8 cellular contexts compared by ENCODE assay signal in the genomic region with DNA sequence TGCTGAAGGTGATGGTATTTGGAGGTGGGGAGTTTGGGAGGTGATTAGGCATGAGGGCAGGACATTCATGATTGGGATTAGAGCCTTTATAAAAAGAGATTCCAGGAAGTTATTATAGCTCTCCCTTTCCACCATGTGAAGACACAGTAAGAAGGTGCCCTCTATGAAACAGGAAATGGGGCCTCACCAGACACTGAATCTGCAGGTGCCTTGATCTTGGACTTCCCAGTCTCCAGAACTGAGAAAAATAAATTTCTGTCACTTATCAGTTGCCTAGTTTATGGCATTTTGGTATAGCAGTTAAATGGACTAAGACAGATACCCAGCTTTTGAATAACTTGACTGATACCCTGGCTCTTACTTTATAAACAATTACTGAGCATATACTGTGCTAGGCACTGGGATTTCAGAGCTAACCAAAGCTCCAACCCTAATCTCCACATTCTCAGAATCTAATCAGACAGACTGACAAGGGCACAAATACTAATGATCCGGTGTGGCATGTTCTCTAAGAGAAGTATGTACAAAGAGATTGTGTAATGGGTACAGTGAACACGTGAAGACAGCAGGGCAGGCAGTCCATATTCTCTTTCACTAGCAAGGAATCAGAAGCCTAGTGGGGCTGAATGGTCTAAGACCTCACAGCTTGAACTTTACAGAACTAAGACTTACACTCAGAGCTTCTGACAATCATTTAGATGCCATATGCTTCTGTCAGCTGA.
"Had no signal": no experiment of that assay in that cellular context is flagged by ENCODE, and none has a peak within 500 bp of the region (broad histone marks: within the 10 kb centered on the region; RNA-seq: fewer than 3 reads in every experiment).

No MANE protein-coding gene starts in this region.

- H3K4me3 ChIP-seq: GM23338, K562 had no signal

- H3K27ac ChIP-seq: HL-60 had no signal

- H3K4me3 Mint-ChIP-seq: GM23338, H9 had no signal

- H2AFZ ChIP-seq: GM23338 had no signal

- DNase-seq: H9, HCEC 1CT, IMR-90 had no signal

- H3K9me3 Mint-ChIP-seq: GM23338, H9 had no signal

- H3K4me1 Mint-ChIP-seq: GM23338, H9 had no signal

- H3K27ac Mint-ChIP-seq: GM23338, H9 had no signal

- FAIRE-seq: H1, H54, K562 had no signal

- H3K4me2 ChIP-seq: GM23338 had no signal

- ATAC-seq: GM23338, K562 had no signal
